ENCODE assay signal across 8 cellular contexts in genomic region chr3:47781685-47782537, GRCh38. TPM values are rescaled to one million over a fixed set of nuclear protein-coding genes. Genes with fewer than 3 reads are reported as not detected.
DNase-seq lines count a peak whose midpoint lies in the region; ATAC-seq and TF ChIP-seq lines count a peak whose summit lies in the region.

Gene SMARCC1 (minus strand): TSS chr3:47781893. CDS start chr3:47781797, 96 bp downstream.

- BruUV-seq in Caco-2 (replicated peaks; lab: Mats Ljungman, UMichigan) = TSS peak; percentile 87

- DNase-seq in Caco-2 (peak; percentile 98 to 99), HUDEP-2 (lab: John Stamatoyannopoulos, UW; ENCODE audit: unreplicated experiment in 76 of 76) (peak in 75 of 76 experiments; percentile 69 to 98 (median 94)), NT2/D1 (ENCODE audit: low read depth, low spot score) (peak; percentile 96), endodermal cell (peak; percentile 99)
- DNase-seq in activated CD8-positive, alpha-beta memory T cell treated with anti-CD3 and anti-CD28 coated beads, Interleukin-2, amount 50 U/mL, for 1 hour (ENCODE audit: extremely low read depth) = peak; percentile 92
- DNase-seq in stimulated activated CD8-positive, alpha-beta memory T cell treated with anti-CD3 and anti-CD28 coated beads, Interleukin-15, amount 100 ng/mL, for 4 hours (ENCODE audit: low read depth in 2 of 2) = peak; percentile 93

- ATAC-seq in GM21381 (IDR thresholded peaks at IDR 0.05; ENCODE audit: unreplicated experiment) = peak; percentile 83

- no peaks in the 10 kb centered on the region for H3K27me3 Mint-ChIP-seq in Caco-2 (ENCODE audit: insufficient read depth, unreplicated experiment)
- H3K27me3 Mint-ChIP-seq in endodermal cell (ENCODE audit: insufficient read depth) = no peaks in the 10 kb centered on the region

- H3K27ac ChIP-seq in endodermal cell (ENCODE audit: low read depth, low read length) (peak within 1 kb of the TSS; percentile 100), mesodermal cell (ENCODE audit: low read depth, low read length, severe bottlenecking) (peak within 1 kb of the TSS; percentile 99)

- no peaks in the 10 kb centered on the region for H3K27me3 ChIP-seq in Caco-2 (replicated peaks; ENCODE audit: control insufficient read depth, insufficient read depth, low read length)
- no peaks in the 10 kb centered on the region for H3K27me3 ChIP-seq in NT2/D1 (ENCODE audit: insufficient read depth, insufficient read length)
- no peaks in the 10 kb centered on the region for H3K27me3 ChIP-seq in endodermal cell (ENCODE audit: control insufficient read depth, insufficient read depth, low read length, poor library complexity, severe bottlenecking)

- H3K36me3 ChIP-seq in Caco-2 (ENCODE audit: control insufficient read depth, insufficient read depth, low read length) (no peaks in the 10 kb centered on the region), NT2/D1 (ENCODE audit: insufficient read depth, insufficient read length, low read length) (peaks cover 10% of the 10 kb centered on the region), endodermal cell (ENCODE audit: control insufficient read depth, insufficient read depth, low read length) (peaks cover 4% of the 10 kb centered on the region), mesodermal cell (ENCODE audit: control insufficient read depth, insufficient read depth, low read length) (peaks cover 17% of the 10 kb centered on the region)

- WGBS in endodermal cell (ENCODE audit: insufficient coverage in 1 of 2, insufficient read length in 1 of 2), 2 experiments = 1 to 3% methylated on average over 34 to 83 of the region's 83 CpGs
- WGBS in mesodermal cell (ENCODE audit: insufficient coverage in 2 of 2), 2 experiments = 1% methylated on average over 82 of the region's 83 CpGs

- H3K36me3 Mint-ChIP-seq in Caco-2 (ENCODE audit: insufficient read depth, unreplicated experiment) (peaks cover 28% of the 10 kb centered on the region), endodermal cell (ENCODE audit: low read depth) (peaks cover 1% of the 10 kb centered on the region)

- no peaks in the 10 kb centered on the region for H3K9me3 Mint-ChIP-seq in Caco-2 (ENCODE audit: unreplicated experiment)
- no peaks in the 10 kb centered on the region for H3K9me3 Mint-ChIP-seq in endodermal cell

- TF ChIP-seq CTCF in Caco-2 (IDR thresholded peaks at IDR 0.05; ENCODE audit: insufficient read depth in 1 of 2, low read depth in 1 of 2, low read length in 1 of 2, severe bottlenecking in 1 of 2, unreplicated experiment in 1 of 2) = no peak
- TF ChIP-seq CTCF in endodermal cell (conservative IDR thresholded peaks at IDR 0.05) = peak; percentile 22

- H3K4me1 ChIP-seq in Caco-2 (peaks cover 6% of the 10 kb centered on the region; the same call in 1 of the 2 replicates), NT2/D1 (ENCODE audit: insufficient read depth, insufficient read length) (no peaks in the 10 kb centered on the region), endodermal cell (ENCODE audit: control insufficient read depth, insufficient read depth, low read length) (no peaks in the 10 kb centered on the region), mesodermal cell (ENCODE audit: control insufficient read depth, insufficient read depth, low read length, poor library complexity, severe bottlenecking) (peaks cover 5% of the 10 kb centered on the region)

- H3K9me3 ChIP-seq in Caco-2 (no peaks in the 10 kb centered on the region), NT2/D1 (ENCODE audit: insufficient read depth, low read length) (no peaks in the 10 kb centered on the region), endodermal cell (ENCODE audit: control insufficient read depth, low read length) (no peaks in the 10 kb centered on the region), mesodermal cell (ENCODE audit: control insufficient read depth, low read length) (no peaks in the 10 kb centered on the region)

- peak within 1 kb of the TSS; percentile 100 for H3K4me3 Mint-ChIP-seq in Caco-2 (ENCODE audit: unreplicated experiment)
- peak within 1 kb of the TSS; percentile 90 for H3K4me3 Mint-ChIP-seq in endodermal cell

- CTCF ChIA-PET in Caco-2 (lab: Charles Lee) = interaction anchor here (0.6 kb wide), 1 partner anchor 79 kb away, joined by 7 read pairs; no protein-coding TSS in a partner anchor

- POLR2A ChIA-PET in Caco-2 (lab: Charles Lee) = interaction anchor here (0.6 to 0.7 kb wide), 2 partner anchors 226 to 360 kb away, joined by 3 read pairs; no protein-coding TSS in a partner anchor

- peak within 1 kb of the TSS; percentile 82 for H3K4me3 ChIP-seq in Caco-2 (ENCODE audit: low read depth, low read length)
- H3K4me3 ChIP-seq in NT2/D1 (ENCODE audit: insufficient read length, low read depth) = peak within 1 kb of the TSS; percentile 68
- peak within 1 kb of the TSS; percentile 99 for H3K4me3 ChIP-seq in endodermal cell (ENCODE audit: low read length)
- H3K4me3 ChIP-seq in mesodermal cell (ENCODE audit: extremely low read depth, insufficient read depth, low read length, poor library complexity, severe bottlenecking) = peak within 1 kb of the TSS; percentile 88

- intact Hi-C loops in Caco-2 (cut with micrococcal nuclease; ENCODE audit: unreplicated experiment) = no loop called here

- H3K4me1 Mint-ChIP-seq in Caco-2 (ENCODE audit: low read depth, unreplicated experiment) = no peaks in the 10 kb centered on the region
- H3K4me1 Mint-ChIP-seq in endodermal cell = peaks cover 9% of the 10 kb centered on the region

- H3K9ac ChIP-seq in NT2/D1 (ENCODE audit: insufficient read length, low read depth) (peak within 1 kb of the TSS; percentile 83), endodermal cell (ENCODE audit: extremely low read depth, low read length, poor library complexity, severe bottlenecking) (peak within 1 kb of the TSS; percentile 98)

- H3K27ac Mint-ChIP-seq in Caco-2 (ENCODE audit: unreplicated experiment) (peak within 1 kb of the TSS; percentile 100), endodermal cell (peak within 1 kb of the TSS; percentile 98)

RNA-seq across cellular contexts. Expression of gene SMARCC1, which starts in this region (rescaled TPM):
- total RNA-seq in Caco-2 (2022) (128 and 139 TPM in 2 replicates), endodermal cell (100 to 1,000 TPM; 200 to 231 TPM)
- 149 TPM for polyA plus RNA-seq in endodermal cell (2013, experiment 1 of 2)
- polyA plus RNA-seq in endodermal cell (2013, experiment 2 of 2) = 144 TPM
- polyA plus RNA-seq in mesodermal cell (2013, experiment 1 of 2) = 114 TPM
- 111 TPM for polyA plus RNA-seq in mesodermal cell (2013, experiment 2 of 2)

Comparison
In these comparisons a context has a peak if more than half of its experiments do, and no peak if none do; other contexts are left out.
1. Peak in every context shown above with its lines: DNase-seq, ATAC-seq, H3K4me3 ChIP-seq and H3K27ac ChIP-seq.